In genomic region chr17:67266496-67266895, GRCh38 we compare ENCODE assay signal across 20 cellular contexts.
"Had no signal": no experiment of that assay in that cellular context is flagged by ENCODE, and none has a peak within 500 bp of the region (broad histone marks: within the 10 kb centered on the region; RNA-seq: fewer than 3 reads in every experiment).

No MANE protein-coding gene starts in this region.

- DNase-seq: effector CD4-positive, alpha-beta T cell; endodermal cell; erythroblast; heart left ventricle; hippocampal formation; left colon; left ventricle myocardium superior; mesenchymal stem cell; natural killer cell; posterior cingulate gyrus; stimulated activated CD4-positive, alpha-beta T cell treated with anti-CD3 and anti-CD28 coated beads, Interleukin-4, amount 100 ng/mL, for 1 hour; stimulated activated CD8-positive, alpha-beta memory T cell treated with anti-CD3 and anti-CD28 coated beads, Interleukin-4, amount 100 ng/mL, for 48 hours; stimulated activated naive CD8-positive, alpha-beta T cell treated with anti-CD3 and anti-CD28 coated beads, Interleukin-15, amount 100 ng/mL, for 72 hours; substantia nigra; trophoblast cell had no signal

- H3K4me3 ChIP-seq: coronary artery, heart left ventricle, lung, right atrium auricular region, smooth muscle cell had no signal

- H3K9me3 ChIP-seq: heart left ventricle, right atrium auricular region had no signal

- H3K4me1 ChIP-seq: heart left ventricle, right atrium auricular region had no signal

- ATAC-seq: heart left ventricle; left colon; left ventricle myocardium superior; natural killer cell; stimulated activated effector memory CD8-positive, alpha-beta T cell treated with anti-CD3 and anti-CD28 coated beads, Interleukin-12 subunit alpha, Interleukin-12 subunit beta, amount 100 ng/mL, for 72 hours; stimulated activated naive CD8-positive, alpha-beta T cell treated with anti-CD3 and anti-CD28 coated beads, Interleukin-15, amount 100 ng/mL, for 72 hours had no signal

- H3K27ac ChIP-seq: coronary artery, heart left ventricle, right atrium auricular region had no signal

- H3K27me3 ChIP-seq: heart left ventricle, right atrium auricular region had no signal

- H3K4me2 ChIP-seq: smooth muscle cell had no signal

- H3K36me3 ChIP-seq: heart left ventricle, right atrium auricular region had no signal
